Comparison of ENCODE assay signal across 1 cellular context in genomic region chr17:80441133-80441578, GRCh38.
TF ChIP-seq lines count a peak whose summit lies in the region.

No MANE protein-coding gene starts in this region.

TF ChIP-seq in K562, 482 proteins besides CTCF, POLR2A, EP300 and RAD21 (continued from another document):
- peak; percentile 46 for TF ChIP-seq TFAP4 (CRISPR knock-in tag; IDR thresholded peaks at IDR 0.05; ENCODE audit: borderline replicate concordance)
- TF ChIP-seq SMARCB1 (IDR thresholded peaks at IDR 0.05; ENCODE audit: insufficient read length, low read depth) = peak; percentile 86
- TF ChIP-seq NR3C1 (CRISPR knock-in tag; IDR thresholded peaks at IDR 0.05) = peak; percentile 91
- TF ChIP-seq SIN3A (IDR thresholded peaks at IDR 0.05; ENCODE audit: borderline replicate concordance in 2 of 2, control insufficient read depth in 1 of 2, low read depth in 2 of 2, low read length in 2 of 2) = peak in 1 of 2 experiments; percentile 48; a peak in 1 of 4 replicates
- peak; percentile 96 for TF ChIP-seq MIER1 (IDR thresholded peaks at IDR 0.05; ENCODE audit: low read depth)
- TF ChIP-seq LCOR (CRISPR knock-in tag; IDR thresholded peaks at IDR 0.05) = 0 out of 2 replicates have a peak, but pooled peaks have one; percentile 35
- TF ChIP-seq CBX2 (IDR thresholded peaks at IDR 0.05; ENCODE audit: insufficient read depth, low read length, poor library complexity, severe bottlenecking) = no peak
- TF ChIP-seq SPI1 (IDR thresholded peaks at IDR 0.05; ENCODE audit: borderline replicate concordance, low read depth, low read length) = 0 out of 2 replicates have a peak, but pooled peaks have one; percentile 48
- peak; percentile 91 for TF ChIP-seq PRMT5 (CRISPR knock-in tag; IDR thresholded peaks at IDR 0.05)
- no peak for TF ChIP-seq CBX5 (IDR thresholded peaks at IDR 0.05; ENCODE audit: borderline replicate concordance, low read depth)
- 0 out of 2 replicates have a peak, but pooled peaks have one; percentile 22 for TF ChIP-seq TGIF2 (CRISPR knock-in tag; IDR thresholded peaks at IDR 0.05)
- peak; percentile 76; the same call in 1 of the 2 replicates for TF ChIP-seq ZBTB7A (IDR thresholded peaks at IDR 0.05; ENCODE audit: borderline replicate concordance, control insufficient read depth, low read depth, low read length)
- no peak for TF ChIP-seq WHSC1 (IDR thresholded peaks at IDR 0.05; ENCODE audit: low read length)
- TF ChIP-seq ZNF263 (CRISPR knock-in tag; IDR thresholded peaks at IDR 0.05; ENCODE audit: borderline replicate concordance) = peak; percentile 64; the same call in 1 of the 2 replicates
- no peak for TF ChIP-seq DMBX1 (CRISPR knock-in tag; IDR thresholded peaks at IDR 0.05; ENCODE audit: borderline replicate concordance)
- no peak for TF ChIP-seq CHD2 (IDR thresholded peaks at IDR 0.05; ENCODE audit: low read depth, low read length)
- no peak for TF ChIP-seq SRSF3 (IDR thresholded peaks at IDR 0.05; ENCODE audit: insufficient read depth, low read length)
- peak; percentile 56; the same call in 1 of the 2 replicates for TF ChIP-seq ZNF766 (CRISPR knock-in tag; conservative IDR thresholded peaks at IDR 0.05)
- no peak for TF ChIP-seq YBX1 (IDR thresholded peaks at IDR 0.05)
- peak; percentile 82 for TF ChIP-seq GABPB1 (CRISPR knock-in tag; IDR thresholded peaks at IDR 0.05)
- TF ChIP-seq RCOR1 (IDR thresholded peaks at IDR 0.05; ENCODE audit: borderline replicate concordance in 1 of 2, low read depth in 2 of 2, low read length in 2 of 2) = peak in 1 of 2 experiments; percentile 72; a peak in 2 of 4 replicates
